In genomic region chr22:31911565-31912401, GRCh38 we compare ENCODE assay signal across 31 cellular contexts. TPM values are rescaled to one million over a fixed set of nuclear protein-coding genes. Genes with fewer than 3 reads are reported as not detected.
DNase-seq lines count a peak whose midpoint lies in the region; ATAC-seq and TF ChIP-seq lines count a peak whose summit lies in the region.
"Had no signal": no experiment of that assay in that cellular context is flagged by ENCODE, and none has a peak within 500 bp of the region (broad histone marks: within the 10 kb centered on the region; RNA-seq: fewer than 3 reads in every experiment).

No MANE protein-coding gene starts in this region.

- no peaks in the 10 kb centered on the region for H3K9me3 ChIP-seq in breast epithelium
- H3K9me3 ChIP-seq: prostate gland, SJCRH30 had no signal

- TF ChIP-seq CTCF in fibroblast of villous mesenchyme (IDR thresholded peaks at IDR 0.05; ENCODE audit: insufficient read depth, low read depth, low read length) (no peak), nephron progenitor cell (IDR thresholded peaks at IDR 0.05) (no peak), breast epithelium (IDR thresholded peaks at IDR 0.05) (no peak)

- H3K36me3 Mint-ChIP-seq in nephron progenitor cell (ENCODE audit: low read depth) = peaks cover 20% of the 10 kb centered on the region
- peaks cover 4% of the 10 kb centered on the region for H3K36me3 Mint-ChIP-seq in natural killer cell treated with Interleukin-12 subunit alpha and Interleukin-12 subunit beta and Interleukin-15 and Interleukin-18, amount 100 ng/mL, for 72 hours

- intact Hi-C loops in breast epithelium (cut with DNase I; ENCODE audit: low total_unique reads) = no loop called here

- H3K4me3 Mint-ChIP-seq in nephron progenitor cell = no peak overlapping the region
- no peak overlapping the region for H3K4me3 Mint-ChIP-seq in natural killer cell treated with Interleukin-12 subunit alpha and Interleukin-12 subunit beta and Interleukin-15 and Interleukin-18, amount 100 ng/mL, for 72 hours
- H3K4me3 Mint-ChIP-seq: activated CD4-positive, alpha-beta T cell treated with anti-CD3 and anti-CD28 coated beads for 36 hours; activated CD8-positive, alpha-beta T cell treated with anti-CD3 and anti-CD28 coated beads, Interleukin-2, amount 10 ng/mL, durations not matched to agents 7 days and 5 days; activated T-helper 17 cell treated with anti-CD3 and anti-CD28 coated beads, Interleukin-2, amount 50 U/mL, for 72 hours; CD4-positive, alpha-beta T cell; GM23338; memory B cell; type B pancreatic cell had no signal

- no peak for ATAC-seq in HG03196 (IDR thresholded peaks at IDR 0.05; ENCODE audit: unreplicated experiment)
- no peak for ATAC-seq in HG03139 (IDR thresholded peaks at IDR 0.05; ENCODE audit: unreplicated experiment)
- ATAC-seq in natural killer cell treated with Interleukin-12 subunit alpha and Interleukin-12 subunit beta and Interleukin-15 and Interleukin-18, amount 100 ng/mL, for 72 hours = no peak
- ATAC-seq: activated CD4-positive, alpha-beta T cell treated with anti-CD3 and anti-CD28 coated beads for 36 hours; activated CD8-positive, alpha-beta T cell treated with anti-CD3 and anti-CD28 coated beads, Interleukin-2, amount 10 ng/mL, durations not matched to agents 7 days and 5 days; activated T-helper 17 cell treated with anti-CD3 and anti-CD28 coated beads, Interleukin-2, amount 50 U/mL, for 72 hours; GM23338; sciatic nerve had no signal

- H3K4me3 ChIP-seq in ACC112 (ENCODE audit: low read depth, low read length) (no peak overlapping the region), fibroblast of villous mesenchyme (ENCODE audit: low read depth, low read length) (no peak overlapping the region), breast epithelium (no peak overlapping the region)
- H3K4me3 ChIP-seq: GM23338, prostate gland, SJCRH30 had no signal

- peak; percentile 15 for DNase-seq in NCI-H226
- peak; percentile 40 for DNase-seq in fibroblast of villous mesenchyme (ENCODE audit: low read depth)
- no peak for DNase-seq in nephron progenitor cell
- no peak for DNase-seq in breast epithelium (ENCODE audit: low spot score in 2 of 2)
- DNase-seq in natural killer cell treated with Interleukin-12 subunit alpha and Interleukin-12 subunit beta and Interleukin-15 and Interleukin-18, amount 100 ng/mL, for 72 hours (ENCODE audit: low spot score) = no peak
- DNase-seq: activated CD4-positive, alpha-beta T cell treated with anti-CD3 and anti-CD28 coated beads for 36 hours; activated CD8-positive, alpha-beta T cell treated with anti-CD3 and anti-CD28 coated beads, Interleukin-2, amount 10 ng/mL, durations not matched to agents 7 days and 5 days; activated naive CD4-positive, alpha-beta T cell treated with anti-CD3 and anti-CD28 coated beads, Interleukin-2, amount 50 U/mL, for 16 hours; AML-193; amniotic stem cell; brain microvascular endothelial cell; CD4-positive, alpha-beta T cell; hypothalamus; NCI-H146; NCI-H2107; NCI-H748 treated with DMSO at 0.1 percent for 48 hours; RPMI8226; stimulated activated CD4-positive, alpha-beta T cell treated with anti-CD3 and anti-CD28 coated beads, Interleukin-4, amount 100 ng/mL, for 1 hour; substantia nigra; SW 1271; T-helper 9 cell had no signal

- H3K9me3 Mint-ChIP-seq in nephron progenitor cell = no peaks in the 10 kb centered on the region
- H3K9me3 Mint-ChIP-seq in natural killer cell treated with Interleukin-12 subunit alpha and Interleukin-12 subunit beta and Interleukin-15 and Interleukin-18, amount 100 ng/mL, for 72 hours = no peaks in the 10 kb centered on the region
- H3K9me3 Mint-ChIP-seq: activated T-helper 17 cell treated with anti-CD3 and anti-CD28 coated beads, Interleukin-2, amount 50 U/mL, for 72 hours; CD4-positive, alpha-beta T cell; GM23338; memory B cell; type B pancreatic cell had no signal

- H3K27ac Mint-ChIP-seq in nephron progenitor cell = peak overlapping the region; percentile 68
- H3K27ac Mint-ChIP-seq in natural killer cell treated with Interleukin-12 subunit alpha and Interleukin-12 subunit beta and Interleukin-15 and Interleukin-18, amount 100 ng/mL, for 72 hours = no peak overlapping the region
- H3K27ac Mint-ChIP-seq: activated CD4-positive, alpha-beta T cell treated with anti-CD3 and anti-CD28 coated beads for 36 hours; activated CD8-positive, alpha-beta T cell treated with anti-CD3 and anti-CD28 coated beads, Interleukin-2, amount 10 ng/mL, durations not matched to agents 7 days and 5 days; activated T-helper 17 cell treated with anti-CD3 and anti-CD28 coated beads, Interleukin-2, amount 50 U/mL, for 72 hours; CD4-positive, alpha-beta T cell; GM23338; memory B cell; type B pancreatic cell had no signal

- no peak for TF ChIP-seq POLR2A in breast epithelium (IDR thresholded peaks at IDR 0.05)

- H3K27ac ChIP-seq in ACC112 (ENCODE audit: low read depth, low read length) (peak overlapping the region; percentile 29; the same call in 1 of the 2 replicates), breast epithelium (no peak overlapping the region)
- H3K27ac ChIP-seq: brain microvascular endothelial cell, prostate gland, SJCRH30 had no signal

- H2AFZ ChIP-seq in ACC112 (ENCODE audit: low read length, unreplicated experiment) = no peak overlapping the region
- H2AFZ ChIP-seq: GM23338 had no signal

- H3K79me2 ChIP-seq in ACC112 (ENCODE audit: control insufficient read depth, insufficient read depth, low read length, unreplicated experiment) = no peaks in the 10 kb centered on the region

- H3K27me3 ChIP-seq in ACC112 (ENCODE audit: insufficient read depth, low read length) = no peaks in the 10 kb centered on the region
- no peaks in the 10 kb centered on the region for H3K27me3 ChIP-seq in breast epithelium
- H3K27me3 ChIP-seq: brain microvascular endothelial cell, SJCRH30 had no signal

- peaks cover 11% of the 10 kb centered on the region for H3K4me1 ChIP-seq in ACC112 (ENCODE audit: control insufficient read depth, insufficient read depth, low read length, unreplicated experiment)
- H3K4me1 ChIP-seq in breast epithelium = no peaks in the 10 kb centered on the region
- H3K4me1 ChIP-seq: prostate gland had no signal

- peaks cover 9% of the 10 kb centered on the region for H3K27me3 Mint-ChIP-seq in nephron progenitor cell (ENCODE audit: low read depth, poor library complexity)
- H3K27me3 Mint-ChIP-seq in natural killer cell treated with Interleukin-12 subunit alpha and Interleukin-12 subunit beta and Interleukin-15 and Interleukin-18, amount 100 ng/mL, for 72 hours = no peaks in the 10 kb centered on the region
- H3K27me3 Mint-ChIP-seq: activated CD4-positive, alpha-beta T cell treated with anti-CD3 and anti-CD28 coated beads for 36 hours; activated T-helper 17 cell treated with anti-CD3 and anti-CD28 coated beads, Interleukin-2, amount 50 U/mL, for 72 hours; CD4-positive, alpha-beta T cell; memory B cell; type B pancreatic cell had no signal

- peaks cover 3% of the 10 kb centered on the region for H3K4me1 Mint-ChIP-seq in nephron progenitor cell
- no peaks in the 10 kb centered on the region for H3K4me1 Mint-ChIP-seq in natural killer cell treated with Interleukin-12 subunit alpha and Interleukin-12 subunit beta and Interleukin-15 and Interleukin-18, amount 100 ng/mL, for 72 hours (ENCODE audit: low read depth in 2 of 2)
- H3K4me1 Mint-ChIP-seq: activated CD4-positive, alpha-beta T cell treated with anti-CD3 and anti-CD28 coated beads for 36 hours; GM23338 had no signal

- H3K36me3 ChIP-seq in ACC112 (ENCODE audit: insufficient read depth, low read length) (no peaks in the 10 kb centered on the region), breast epithelium (no peaks in the 10 kb centered on the region)
- H3K36me3 ChIP-seq: brain microvascular endothelial cell, prostate gland, SJCRH30 had no signal

RNA-seq across cellular contexts. Expression of gene YWHAH, which starts 32.6 kb away (rescaled TPM):
- total RNA-seq in fibroblast of villous mesenchyme (131 and 140 TPM in 2 replicates), breast epithelium (10 to 100 TPM; 58.7 to 94.3 (median 85.9) TPM)
- 100 to 1,000 TPM in 1 of 2 donors, 10 to 100 TPM in 1; 99.2 to 191 TPM for total RNA-seq in natural killer cell treated with Interleukin-12 subunit alpha and Interleukin-12 subunit beta and Interleukin-15 and Interleukin-18, amount 100 ng/mL, for 72 hours

Comparison
In these comparisons a context has a peak if more than half of its experiments do, and no peak if none do; other contexts are left out.
1. DNase-seq: peak in NCI-H226 (single experiment) and fibroblast of villous mesenchyme (single experiment); none in nephron progenitor cell (single experiment), breast epithelium (0 of 2) and natural killer cell treated with Interleukin-12 subunit alpha and Interleukin-12 subunit beta and Interleukin-15 and Interleukin-18, amount 100 ng/mL, for 72 hours (single experiment).